In the genomic region with DNA sequence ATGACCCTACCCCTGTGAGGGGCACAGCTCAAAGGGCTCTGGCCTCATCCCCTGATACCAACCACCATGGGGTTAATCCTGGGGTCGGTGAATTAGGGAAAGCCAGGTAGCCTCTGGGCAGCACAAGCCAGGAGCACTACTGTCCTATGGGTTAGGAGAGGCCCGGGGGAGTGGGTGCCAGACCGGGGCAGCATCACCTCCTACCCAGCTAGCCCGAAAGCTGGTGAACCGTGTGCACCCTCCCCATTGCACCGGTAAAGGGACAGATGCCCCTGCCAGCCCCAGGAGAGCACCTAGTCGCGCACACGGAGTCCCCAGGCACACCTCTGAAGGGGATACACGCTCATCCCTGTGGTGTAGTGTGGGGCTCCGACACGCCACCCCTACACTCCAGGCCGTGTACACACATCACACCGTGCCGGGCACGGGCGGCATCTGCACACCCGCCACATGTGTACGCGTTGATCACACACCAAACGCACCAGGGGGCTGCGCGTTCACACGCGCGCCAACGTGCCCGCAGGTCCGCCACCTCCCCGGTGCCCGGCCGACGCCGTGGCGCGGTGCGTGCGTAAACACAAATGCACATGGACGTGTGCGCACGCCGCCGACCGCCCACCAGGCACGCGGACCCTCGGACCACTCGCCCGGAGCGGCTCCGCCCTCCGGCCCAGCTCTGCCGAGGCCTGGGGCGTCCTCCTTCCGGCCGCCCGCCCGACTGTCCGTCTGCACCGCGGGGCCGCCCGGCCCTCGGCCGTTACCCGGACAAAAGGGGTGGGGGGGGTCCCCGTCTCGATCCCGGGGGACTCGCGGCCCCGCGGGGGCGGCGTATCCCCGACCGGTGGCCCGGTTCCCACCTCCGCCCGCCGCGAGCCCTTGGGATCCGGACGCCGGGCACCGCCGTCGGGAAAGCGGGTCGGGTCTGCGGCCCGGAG, we compare ENCODE assay signal across 9 cellular contexts.
DNase-seq lines count a peak whose midpoint lies in the region; ATAC-seq and TF ChIP-seq lines count a peak whose summit lies in the region.
"Had no signal": no experiment of that assay in that cellular context is flagged by ENCODE, and none has a peak within 500 bp of the region (broad histone marks: within the 10 kb centered on the region; RNA-seq: fewer than 3 reads in every experiment).

No MANE protein-coding gene starts in this region.

- no peak overlapping the region for H3K27ac Mint-ChIP-seq in activated naive CD8-positive, alpha-beta T cell treated with anti-CD3 and anti-CD28 coated beads, Interleukin-2, amount 50 U/mL, for 24 hours

- peaks cover 30% of the 10 kb centered on the region for H3K4me1 Mint-ChIP-seq in activated naive CD8-positive, alpha-beta T cell treated with anti-CD3 and anti-CD28 coated beads, Interleukin-2, amount 50 U/mL, for 24 hours

- no peaks in the 10 kb centered on the region for H4K20me1 ChIP-seq in OCI-LY1 (ENCODE audit: insufficient read depth, low read length)

- no peaks in the 10 kb centered on the region for H3F3A ChIP-seq in OCI-LY1 (ENCODE audit: insufficient read depth, low read length)

- H3K9ac ChIP-seq in OCI-LY1 (ENCODE audit: low read length), result peak overlapping the region; percentile 88

- H3K9me3 ChIP-seq in OCI-LY1 (ENCODE audit: low read length) (no peaks in the 10 kb centered on the region), iPS DF 6.9 (ENCODE audit: control insufficient read depth, insufficient read depth, low read length) (no peaks in the 10 kb centered on the region)

- in situ Hi-C loops in GM13977 (cut with MboI; ENCODE audit: low pct_unique_long_range_greater_than_20kb, low sequenced_read_pairs, unreplicated experiment), result no loop called here

- WGBS in iPS DF 6.9 (ENCODE audit: insufficient coverage, insufficient read length), result no CpG with 5 or more reads among the region's 92 CpGs

- H3K9me3 Mint-ChIP-seq in activated naive CD8-positive, alpha-beta T cell treated with anti-CD3 and anti-CD28 coated beads, Interleukin-2, amount 50 U/mL, for 24 hours, result no peaks in the 10 kb centered on the region
- H3K9me3 Mint-ChIP-seq: activated naive CD4-positive, alpha-beta T cell treated with anti-CD3 and anti-CD28 coated beads, Interleukin-2, amount 50 U/mL, for 72 hours had no signal

- peaks cover 46% of the 10 kb centered on the region for H3K4me1 ChIP-seq in OCI-LY1 (ENCODE audit: insufficient read depth, low read length, severe bottlenecking)
- peaks cover 12% of the 10 kb centered on the region for H3K4me1 ChIP-seq in iPS DF 6.9 (ENCODE audit: control insufficient read depth, insufficient read depth, low read length)

- H2AFZ ChIP-seq in OCI-LY1 (ENCODE audit: low read length), result no peak overlapping the region

- H3K9me2 ChIP-seq in OCI-LY1 (ENCODE audit: low read depth, low read length), result no peaks in the 10 kb centered on the region

- DNase-seq in GM13977 (ENCODE audit: low spot score), result peak; percentile 76
- peak; percentile 49 for DNase-seq in activated naive CD8-positive, alpha-beta T cell treated with anti-CD3 and anti-CD28 coated beads, Interleukin-2, amount 50 U/mL, for 24 hours
- no peak for DNase-seq in iPS DF 6.9 (ENCODE audit: low read depth, low spot score)
- DNase-seq in stimulated activated CD4-positive, alpha-beta T cell treated with anti-CD3 and anti-CD28 coated beads, Interleukin-12 subunit alpha, Interleukin-12 subunit beta, amount 100 ng/mL, for 4 hours, result peak; percentile 27

- H3K27ac ChIP-seq in OCI-LY1 (ENCODE audit: low read depth, low read length, poor library complexity, severe bottlenecking) (no peak overlapping the region), iPS DF 6.9 (ENCODE audit: low read length) (no peak overlapping the region)

- peak overlapping the region; percentile 91 for H3K4me2 ChIP-seq in OCI-LY1 (ENCODE audit: low read length)

- no peaks in the 10 kb centered on the region for H3K36me3 Mint-ChIP-seq in activated naive CD8-positive, alpha-beta T cell treated with anti-CD3 and anti-CD28 coated beads, Interleukin-2, amount 50 U/mL, for 24 hours (ENCODE audit: low read depth)

- no peak for TF ChIP-seq CTCF in GM13977 (IDR thresholded peaks at IDR 0.05; ENCODE audit: extremely low read depth, insufficient read depth, missing control alignments)
- no peak for TF ChIP-seq CTCF in OCI-LY1 (IDR thresholded peaks at IDR 0.05; ENCODE audit: low read length)

- H3K4me3 ChIP-seq in OCI-LY1 (ENCODE audit: low read depth, low read length, poor library complexity, severe bottlenecking) (peak overlapping the region; percentile 80), iPS DF 6.9 (ENCODE audit: low read length) (peak overlapping the region; percentile 84)

- H3K79me2 ChIP-seq in OCI-LY1 (ENCODE audit: insufficient read depth, low read length), result no peaks in the 10 kb centered on the region

- H3K4me3 Mint-ChIP-seq in activated naive CD8-positive, alpha-beta T cell treated with anti-CD3 and anti-CD28 coated beads, Interleukin-2, amount 50 U/mL, for 24 hours, result peak overlapping the region; percentile 77

- H3K27me3 ChIP-seq in OCI-LY1 (ENCODE audit: insufficient read depth, low read length) (no peaks in the 10 kb centered on the region), iPS DF 6.9 (ENCODE audit: control insufficient read depth, insufficient read depth, low read length) (no peaks in the 10 kb centered on the region)

- peaks cover 8% of the 10 kb centered on the region for H3K36me3 ChIP-seq in OCI-LY1 (ENCODE audit: insufficient read depth, low read length)
- peaks cover 3% of the 10 kb centered on the region; the same call in 1 of the 2 replicates for H3K36me3 ChIP-seq in iPS DF 6.9 (ENCODE audit: control insufficient read depth, insufficient read depth, low read length)

- no peak for ATAC-seq in activated naive CD8-positive, alpha-beta T cell treated with anti-CD3 and anti-CD28 coated beads, Interleukin-2, amount 50 U/mL, for 24 hours
- ATAC-seq in GM21526 (IDR thresholded peaks at IDR 0.05; ENCODE audit: low FRiP score, unreplicated experiment), result no peak
- ATAC-seq in GM21360 (IDR thresholded peaks at IDR 0.05; ENCODE audit: unreplicated experiment), result no peak
- ATAC-seq in GM19397 (IDR thresholded peaks at IDR 0.05; ENCODE audit: unreplicated experiment), result no peak

- no peaks in the 10 kb centered on the region for H3K27me3 Mint-ChIP-seq in activated naive CD8-positive, alpha-beta T cell treated with anti-CD3 and anti-CD28 coated beads, Interleukin-2, amount 50 U/mL, for 24 hours
